ENCODE assay signal across 8 cellular contexts in genomic region chr10:43594944-43595589, GRCh38.
DNase-seq lines count a peak whose midpoint lies in the region; ATAC-seq and TF ChIP-seq lines count a peak whose summit lies in the region.

No MANE protein-coding gene starts in this region.

- peaks cover 21% of the 10 kb centered on the region for H3K4me1 Mint-ChIP-seq in nephron

- TF ChIP-seq CTCF in cardiac fibroblast (IDR thresholded peaks at IDR 0.05; ENCODE audit: low read depth, low read length) (no peak), nephron (IDR thresholded peaks at IDR 0.05; ENCODE audit: unreplicated experiment in 3 of 3) (no peak)

- H3K4me3 Mint-ChIP-seq in nephron, result peak overlapping the region in 1 of 3 experiments; percentile 18

- peak overlapping the region in 2 of 3 experiments; percentile 24 to 69 for H3K27ac Mint-ChIP-seq in nephron

- peak overlapping the region in 1 of 2 donors; percentile 38 for H3K4me3 ChIP-seq in cardiac fibroblast (replicated peaks in 1 of 2; ENCODE audit: low read depth in 2 of 2, low read length in 2 of 2)

- DNase-seq in NAMALWA (ENCODE audit: low spot score) (peak; percentile 40), cardiac fibroblast (ENCODE audit: low read depth in 2 of 2) (peak; percentile 63 to 64), NCI-H446 (lab: John Stamatoyannopoulos, UW) (no peak), cerebellar nuclear complex (lab: John Stamatoyannopoulos, UW) (no peak), cerebellar cortex (ENCODE audit: low spot score) (no peak)

- H3K27me3 Mint-ChIP-seq in nephron (ENCODE audit: low read depth), result peaks cover 4% of the 10 kb centered on the region

- ATAC-seq in GM18511 (IDR thresholded peaks at IDR 0.05; ENCODE audit: unreplicated experiment), result peak; percentile 90
- ATAC-seq in HG02571 (IDR thresholded peaks at IDR 0.05; ENCODE audit: unreplicated experiment), result peak; percentile 90

- peaks cover 16% of the 10 kb centered on the region for H3K9me3 Mint-ChIP-seq in nephron

- no peaks in the 10 kb centered on the region for H3K36me3 Mint-ChIP-seq in nephron (ENCODE audit: low read depth)

Comparison
In these comparisons a context has a peak if more than half of its experiments do, and no peak if none do; other contexts are left out.
1. DNase-seq: peak in NAMALWA (single experiment) and cardiac fibroblast (2 of 2); none in NCI-H446 (0 of 2), cerebellar nuclear complex (0 of 2) and cerebellar cortex (single experiment).